Comparison of ENCODE assay signal across 8 cellular contexts in the genomic region with DNA sequence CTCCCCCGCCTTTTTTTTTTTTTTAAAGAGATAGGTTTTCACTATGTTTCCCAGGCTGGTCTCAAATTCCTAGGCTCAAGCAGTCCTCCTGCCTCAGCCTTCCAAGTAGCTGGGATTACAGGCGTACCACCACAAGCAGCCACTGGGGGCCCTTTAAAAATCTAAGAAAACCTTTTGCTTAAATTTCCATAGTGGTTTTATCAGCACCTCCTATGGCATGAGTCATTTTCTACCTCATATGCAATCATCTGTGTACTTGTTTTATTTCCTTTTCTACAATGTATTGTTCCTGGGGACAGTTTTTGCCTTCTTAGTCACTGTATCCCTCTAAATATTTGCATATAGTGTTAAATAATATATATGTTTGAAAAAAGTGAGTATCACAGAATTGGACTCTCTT. TPM values are rescaled to one million over a fixed set of nuclear protein-coding genes. Genes with fewer than 3 reads are reported as not detected.
DNase-seq lines count a peak whose midpoint lies in the region; ATAC-seq and TF ChIP-seq lines count a peak whose summit lies in the region.

No MANE protein-coding gene starts in this region.

- no peak for ATAC-seq in GM18498 (IDR thresholded peaks at IDR 0.05; ENCODE audit: unreplicated experiment)

- H3K27ac ChIP-seq in endodermal cell (ENCODE audit: low read depth, low read length) (no peak overlapping the region), spleen (peak overlapping the region in 7 of 8 donors; percentile 3 to 83 (median 68))

- H3K4me3 Mint-ChIP-seq in endodermal cell, result no peak overlapping the region

- intact Hi-C loops in spleen (cut with DNase I; ENCODE audit: low total_unique reads), result no loop called here

- H3K27me3 Mint-ChIP-seq in endodermal cell (ENCODE audit: insufficient read depth), result no peaks in the 10 kb centered on the region

- DNase-seq in GM13977 (ENCODE audit: low spot score) (peak; percentile 52), HS-5 (ENCODE audit: low read depth) (peak; percentile 73), UCSD-AML1 (lab: John Stamatoyannopoulos, UW; ENCODE audit: unreplicated experiment) (peak; percentile 23), endodermal cell (peak; percentile 82), spleen (no peak), NCI-H345 (lab: John Stamatoyannopoulos, UW) (no peak), NCI-H1092 (lab: John Stamatoyannopoulos, UW) (no peak)

- TF ChIP-seq POLR2A in spleen (IDR thresholded peaks at IDR 0.05), result no peak

- H3K4me1 Mint-ChIP-seq in endodermal cell, result peaks cover 12% of the 10 kb centered on the region

- H3K4me3 ChIP-seq in endodermal cell (ENCODE audit: low read length) (no peak overlapping the region), spleen (no peak overlapping the region)

- no peaks in the 10 kb centered on the region for H3K9me3 Mint-ChIP-seq in endodermal cell

- H3K27me3 ChIP-seq in endodermal cell (ENCODE audit: control insufficient read depth, insufficient read depth, low read length, poor library complexity, severe bottlenecking) (no peaks in the 10 kb centered on the region), spleen (replicated peaks in 1 of 7) (no peaks in the 10 kb centered on the region)

- peaks cover 30% of the 10 kb centered on the region for H3K36me3 ChIP-seq in endodermal cell (ENCODE audit: control insufficient read depth, insufficient read depth, low read length)
- peaks cover 0 to 12% (median 0%) of the 10 kb centered on the region in 6 donors for H3K36me3 ChIP-seq in spleen

- 91 to 100% methylated on average over 1 to 2 of the region's 2 CpGs for WGBS in endodermal cell (ENCODE audit: insufficient coverage in 1 of 2, insufficient read length in 1 of 2), 2 experiments
- 73 to 87% (median 80%) methylated on average over 2 of the region's 2 CpGs for WGBS in spleen, 5 donors

- H3K9ac ChIP-seq in endodermal cell (ENCODE audit: extremely low read depth, low read length, poor library complexity, severe bottlenecking), result no peak overlapping the region

- in situ Hi-C loops in GM13977 (cut with MboI; ENCODE audit: low pct_unique_long_range_greater_than_20kb, low sequenced_read_pairs, unreplicated experiment), result no loop called here

- no peak overlapping the region for H3K27ac Mint-ChIP-seq in endodermal cell

- peaks cover 17% of the 10 kb centered on the region for H3K36me3 Mint-ChIP-seq in endodermal cell (ENCODE audit: low read depth)

- TF ChIP-seq CTCF in GM13977 (IDR thresholded peaks at IDR 0.05; ENCODE audit: extremely low read depth, insufficient read depth, missing control alignments), result peak; percentile 34
- peak; percentile 68 for TF ChIP-seq CTCF in endodermal cell (conservative IDR thresholded peaks at IDR 0.05)
- TF ChIP-seq CTCF in spleen (IDR thresholded peaks at IDR 0.05 in 8 of 11, conservative IDR thresholded peaks at IDR 0.05 in 3 of 11), result peak in 8 of 11 experiments; percentile 15 to 51 (median 32)

- H3K4me1 ChIP-seq in endodermal cell (ENCODE audit: control insufficient read depth, insufficient read depth, low read length) (no peaks in the 10 kb centered on the region), spleen (peaks cover 64 to 99% (median 95%) of the 10 kb centered on the region in 6 donors)

- H3K9me3 ChIP-seq in endodermal cell (ENCODE audit: control insufficient read depth, low read length), result no peaks in the 10 kb centered on the region
- no peaks in the 10 kb centered on the region for H3K9me3 ChIP-seq in spleen

RNA-seq across cellular contexts. Expression of a gene that starts 29.2 kb away (rescaled TPM):
- total RNA-seq in endodermal cell (10 to 100 TPM; 59.3 to 66.8 TPM), spleen (100 to 1,000 TPM in 3 of 7 donors, 10 to 100 TPM in 4; 69.5 to 125 (median 84.5) TPM)
- 59.5 TPM for polyA plus RNA-seq in endodermal cell (2013, experiment 1 of 2)
- polyA plus RNA-seq in endodermal cell (2013, experiment 2 of 2), result 61.0 TPM
- 10 to 100 TPM; 20.5 to 37.5 (median 25.4) TPM for polyA plus RNA-seq in spleen

Comparison
In these comparisons a context has a peak if more than half of its experiments do, and no peak if none do; other contexts are left out.
1. DNase-seq: peak in GM13977 (single experiment), HS-5 (single experiment), UCSD-AML1 (single experiment) and endodermal cell (single experiment); none in spleen (single experiment), NCI-H345 (single experiment) and NCI-H1092 (single experiment).
2. Peak in every context shown above with its lines, with median percentiles within 50 percentile points of each other: CTCF ChIP-seq.